9 cellular contexts compared by ENCODE assay signal in the genomic region with DNA sequence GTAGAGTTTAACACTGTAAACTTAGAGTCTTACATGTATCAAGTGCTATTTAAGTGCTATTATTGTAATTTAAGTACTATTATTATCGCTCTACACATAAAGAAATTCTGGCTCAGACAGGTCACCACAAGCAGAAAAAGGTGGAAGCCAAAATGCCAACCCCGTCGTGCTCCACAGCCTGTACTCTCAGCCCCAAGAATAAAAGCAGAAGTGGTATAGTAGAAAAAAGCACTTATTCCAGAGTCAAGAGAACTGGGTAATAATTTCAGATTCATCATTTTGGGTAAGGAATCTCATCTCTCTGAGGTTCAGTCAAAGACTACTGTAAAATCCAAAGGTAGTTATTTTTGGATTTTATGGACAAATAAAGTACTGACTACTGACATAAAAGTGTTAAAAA. TPM values are rescaled to one million over a fixed set of nuclear protein-coding genes. Genes with fewer than 3 reads are reported as not detected.
DNase-seq lines count a peak whose midpoint lies in the region; ATAC-seq and TF ChIP-seq lines count a peak whose summit lies in the region.
"Had no signal": no experiment of that assay in that cellular context is flagged by ENCODE, and none has a peak within 500 bp of the region (broad histone marks: within the 10 kb centered on the region; RNA-seq: fewer than 3 reads in every experiment).

No MANE protein-coding gene starts in this region.

- peaks cover 7% of the 10 kb centered on the region; the same call in 1 of the 2 replicates for H3K27me3 ChIP-seq in DOHH2 (ENCODE audit: control insufficient read depth, low read length)
- no peaks in the 10 kb centered on the region for H3K27me3 ChIP-seq in spleen (replicated peaks in 1 of 7)

- no peak for TF ChIP-seq POLR2A in spleen (IDR thresholded peaks at IDR 0.05)

- H3K36me3 ChIP-seq in DOHH2 (ENCODE audit: control insufficient read depth, low read length) (peaks cover 27% of the 10 kb centered on the region), spleen (peaks cover 0 to 9% (median 0%) of the 10 kb centered on the region in 6 donors)

- intact Hi-C loops in spleen (cut with DNase I; ENCODE audit: low total_unique reads) = no loop called here
- intact Hi-C loops in posterior cingulate gyrus (cut with DNase I) = no loop called here

- H3K27ac ChIP-seq in DOHH2 (ENCODE audit: low read depth, low read length) (no peak overlapping the region), spleen (peak overlapping the region in 6 of 8 donors; percentile 67 to 89 (median 84))

- H3K4me3 ChIP-seq in DOHH2 (ENCODE audit: low read length) = peak overlapping the region; percentile 94
- H3K4me3 ChIP-seq in fibroblast of mammary gland (ENCODE audit: control insufficient read depth, low read depth, low read length) = peak overlapping the region; percentile 100
- peak overlapping the region; percentile 59 to 99 (median 92) for H3K4me3 ChIP-seq in spleen

- H3K9me3 ChIP-seq in DOHH2 (ENCODE audit: control insufficient read depth, insufficient read depth, low read length) = no peaks in the 10 kb centered on the region
- H3K9me3 ChIP-seq in spleen = no peaks in the 10 kb centered on the region

- ATAC-seq in HG02623 (IDR thresholded peaks at IDR 0.05; ENCODE audit: unreplicated experiment) = peak; percentile 26

- TF ChIP-seq CTCF in DOHH2 (IDR thresholded peaks at IDR 0.05; ENCODE audit: low read depth, low read length, poor library complexity, severe bottlenecking) = no peak
- TF ChIP-seq CTCF in fibroblast of mammary gland (conservative IDR thresholded peaks at IDR 0.05; ENCODE audit: control insufficient read depth, insufficient read depth, low read depth, low read length) = no peak
- TF ChIP-seq CTCF in spleen (IDR thresholded peaks at IDR 0.05 in 8 of 11, conservative IDR thresholded peaks at IDR 0.05 in 3 of 11) = no peak

- H4K20me1 ChIP-seq in DOHH2 (ENCODE audit: control insufficient read depth, insufficient read depth, low read depth, low read length) = peaks cover 14% of the 10 kb centered on the region

- H3K4me2 ChIP-seq in DOHH2 (ENCODE audit: low read length) = peak overlapping the region; percentile 72

- H3K4me1 ChIP-seq in DOHH2 (ENCODE audit: control insufficient read depth, low read length) (peaks cover 25% of the 10 kb centered on the region), spleen (peaks cover 25 to 57% (median 47%) of the 10 kb centered on the region in 6 donors)

- whole genome bisulfite sequencing in spleen, 5 donors = 19 to 26% (median 20%) methylated on average over 3 of the region's 3 CpGs

- H3K79me2 ChIP-seq in DOHH2 (ENCODE audit: control insufficient read depth, low read length) = peaks cover 60% of the 10 kb centered on the region

- DNase-seq in SIG-M5 treated with dmso at 0.1 percent for 504 hours (lab: John Stamatoyannopoulos, UW; ENCODE audit: unreplicated experiment) (peak; percentile 58), fibroblast of mammary gland (ENCODE audit: low read depth) (no peak), spleen (no peak), posterior cingulate gyrus (no peak), NCI-H1436 treated with DMSO at 0.1 percent for 48 hours (lab: John Stamatoyannopoulos, UW) (no peak), NCI-H187 treated with DMSO at 0.1 percent for 48 hours (lab: John Stamatoyannopoulos, UW) (no peak)

- H3K9me2 ChIP-seq in DOHH2 (replicated peaks; ENCODE audit: control insufficient read depth, low read length) = no peaks in the 10 kb centered on the region

- no peaks in the 10 kb centered on the region for H3F3A ChIP-seq in DOHH2 (ENCODE audit: control insufficient read depth, insufficient read depth)

RNA-seq across cellular contexts. Expression of a gene that starts 0.9 kb away (rescaled TPM):
- total RNA-seq in spleen = 10 to 100 TPM; 12.8 to 17.5 (median 14.6) TPM
- 10 to 100 TPM; 11.6 to 19.6 (median 11.8) TPM for polyA plus RNA-seq in spleen

RNA-seq across cellular contexts. Expression of a gene that starts 13.4 kb away (rescaled TPM):
- total RNA-seq in spleen = 10 to 100 TPM; 11.7 to 29.6 (median 21.4) TPM
- 1 to 10 TPM; 3.0 to 4.2 (median 3.9) TPM for polyA plus RNA-seq in spleen

RNA-seq across cellular contexts. Expression of a gene that starts 51.3 kb away (rescaled TPM):
- total RNA-seq in spleen = 1 to 10 TPM in 3 of 7 donors, under 1 TPM in 4; 0.27 to 1.8 (median 0.77) TPM
- polyA plus RNA-seq in spleen = under 1 TPM; 0.17 to 0.59 (median 0.29) TPM
- total RNA-seq: SK-MEL-5 had no signal
